In the genomic region with DNA sequence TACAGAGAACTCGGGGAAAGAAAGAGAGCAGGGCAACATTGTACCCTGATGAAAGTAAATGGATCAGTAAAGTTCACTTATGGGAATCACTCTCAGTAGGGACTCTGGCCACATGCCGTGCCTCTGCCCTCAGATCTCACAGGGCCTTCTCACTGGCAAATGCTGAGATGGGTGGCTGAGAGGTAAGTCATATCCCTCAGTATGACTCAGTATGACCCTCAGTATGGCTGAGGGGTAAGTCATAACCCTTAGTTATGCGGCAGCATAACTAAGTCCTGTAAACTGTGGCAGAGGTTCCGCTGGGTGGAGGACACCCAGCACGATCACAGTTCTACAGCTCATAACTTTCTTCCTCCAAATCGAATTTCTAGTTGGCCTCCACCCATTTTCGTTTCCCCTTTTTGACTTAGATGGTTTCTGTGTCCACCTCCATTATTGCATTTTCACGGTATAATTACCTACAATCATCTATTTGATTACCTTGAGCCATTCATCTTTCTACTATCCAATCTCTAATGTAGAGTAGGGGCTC, we compare ENCODE assay signal across 9 cellular contexts. TPM values are rescaled to one million over a fixed set of nuclear protein-coding genes. Genes with fewer than 3 reads are reported as not detected.
DNase-seq lines count a peak whose midpoint lies in the region; ATAC-seq and TF ChIP-seq lines count a peak whose summit lies in the region.
"Had no signal": no experiment of that assay in that cellular context is flagged by ENCODE, and none has a peak within 500 bp of the region (broad histone marks: within the 10 kb centered on the region; RNA-seq: fewer than 3 reads in every experiment).

No MANE protein-coding gene starts in this region.

- H3K27me3 ChIP-seq in right cardiac atrium (ENCODE audit: control insufficient read depth, insufficient read depth) = no peaks in the 10 kb centered on the region
- H3K27me3 ChIP-seq: body of pancreas had no signal

- WGBS in right cardiac atrium = 91% methylated on average over 8 of the region's 8 CpGs

- peak; percentile 78 for ATAC-seq in GM19438 (IDR thresholded peaks at IDR 0.05; ENCODE audit: low read depth, unreplicated experiment)
- peak; percentile 96 for ATAC-seq in HG03108 (IDR thresholded peaks at IDR 0.05; ENCODE audit: unreplicated experiment)
- ATAC-seq in right cardiac atrium = no peak
- no peak for ATAC-seq in omental fat pad (ENCODE audit: low FRiP score)
- ATAC-seq: body of pancreas had no signal

- H3K4me1 ChIP-seq in right cardiac atrium (ENCODE audit: control insufficient read depth, insufficient read depth, low read length) = no peaks in the 10 kb centered on the region
- H3K4me1 ChIP-seq: body of pancreas had no signal

- H3K4me3 ChIP-seq in WI38 (ENCODE audit: low read depth, low read length) = peak overlapping the region; percentile 11; the same call in 1 of the 2 replicates
- H3K4me3 ChIP-seq in right cardiac atrium (ENCODE audit: low read length) = no peak overlapping the region
- H3K4me3 ChIP-seq: body of pancreas had no signal

- intact Hi-C loops in right cardiac atrium (cut with DNase I) = no loop called here

- TF ChIP-seq CTCF in WI38 (IDR thresholded peaks at IDR 0.05; ENCODE audit: low read depth, low read length) = no peak
- TF ChIP-seq CTCF in omental fat pad (IDR thresholded peaks at IDR 0.05) = no peak

- DNase-seq in AG08396 (ENCODE audit: low spot score) (peak; percentile 63), NCI-H1417 treated with DMSO at 0.1 percent for 48 hours (lab: John Stamatoyannopoulos, UW) (no peak), D341Med (ENCODE audit: low spot score) (no peak), right cardiac atrium (no peak), omental fat pad (ENCODE audit: low spot score) (no peak)
- DNase-seq: body of pancreas had no signal

- no peak overlapping the region for H3K27ac ChIP-seq in right cardiac atrium (ENCODE audit: low read length)
- H3K27ac ChIP-seq: body of pancreas had no signal

- H3K9me3 ChIP-seq in right cardiac atrium (ENCODE audit: control insufficient read depth, low read length) = no peaks in the 10 kb centered on the region
- H3K9me3 ChIP-seq: body of pancreas had no signal

RNA-seq across cellular contexts. Expression of a gene that starts 26.5 kb away (rescaled TPM):
- total RNA-seq in right cardiac atrium = not detected
- polyA plus RNA-seq in right cardiac atrium = not detected
- not detected for total RNA-seq in omental fat pad
- total RNA-seq: body of pancreas had no signal

Comparison
In these comparisons a context has a peak if more than half of its experiments do, and no peak if none do; other contexts are left out.
1. ATAC-seq: peak in GM19438 (single experiment) and HG03108 (single experiment); none in right cardiac atrium (0 of 2) and omental fat pad (single experiment).